ENCODE assay signal across 8 cellular contexts in genomic region chr7:131026297-131027003, GRCh38.
DNase-seq lines count a peak whose midpoint lies in the region; ATAC-seq and TF ChIP-seq lines count a peak whose summit lies in the region.

No MANE protein-coding gene starts in this region.

- H2AFZ ChIP-seq in mammary epithelial cell (ENCODE audit: low read depth, low read length) = no peak overlapping the region

- H3K36me3 ChIP-seq in mammary epithelial cell (ENCODE audit: insufficient read depth, low read length) (no peaks in the 10 kb centered on the region), adrenal gland (replicated peaks in 1 of 2) (peaks cover 0 to 4% of the 10 kb centered on the region in 2 donors)

- in situ Hi-C loops in mammary epithelial cell (cut with MboI; ENCODE audit: low sequenced_read_pairs in 2 of 2) = no loop called here

- dilution Hi-C loops in mammary epithelial cell (cut with HindIII; ENCODE audit: low sequenced_read_pairs) = no loop called here

- intact Hi-C loops in mammary epithelial cell (cut with micrococcal nuclease) = loop anchor here (1.0 to 5.0 kb wide), 4 partner anchors 14 to 84 kb away; no protein-coding TSS in a partner anchor
- intact Hi-C loops in adrenal gland (cut with DNase I) = no loop called here

- peak overlapping the region; percentile 46 for H3K4me2 ChIP-seq in mammary epithelial cell (ENCODE audit: insufficient read depth, low read depth, low read length)

- H4K20me1 ChIP-seq in mammary epithelial cell (ENCODE audit: insufficient read depth, low read length) = no peaks in the 10 kb centered on the region

- CTCF ChIA-PET in activated CD4-positive, alpha-beta T cell treated with anti-CD3 and anti-CD28 coated beads, Interleukin-2, amount 10 ng/mL, durations not matched to agents 7 days and 5 days (lab: Charles Lee) = interaction anchor here (0.7 to 1.1 kb wide), 2 partner anchors 18 to 420 kb away, joined by 3 read pairs; no protein-coding TSS in a partner anchor
- CTCF ChIA-PET in mammary epithelial cell (lab: Charles Lee; ENCODE audit: low non-redundant PET) = interaction anchor here (1.1 to 1.2 kb wide), 2 partner anchors 14 to 45 kb away, joined by 3 to 8 read pairs; no protein-coding TSS in a partner anchor

- H3K27ac Mint-ChIP-seq in activated CD4-positive, alpha-beta T cell treated with anti-CD3 and anti-CD28 coated beads, Interleukin-2, amount 10 ng/mL, durations not matched to agents 7 days and 5 days = peak overlapping the region; percentile 57
- peak overlapping the region; percentile 91 to 96 (median 93) for H3K27ac Mint-ChIP-seq in IgD-negative memory B cell
- peak overlapping the region; percentile 96 for H3K27ac Mint-ChIP-seq in stimulated activated effector memory CD8-positive, alpha-beta T cell treated with anti-CD3 and anti-CD28 coated beads, Interleukin-12 subunit alpha, Interleukin-12 subunit beta, amount 100 ng/mL, for 72 hours

- H3K27me3 Mint-ChIP-seq in activated CD4-positive, alpha-beta T cell treated with anti-CD3 and anti-CD28 coated beads, Interleukin-2, amount 10 ng/mL, durations not matched to agents 7 days and 5 days = no peaks in the 10 kb centered on the region
- H3K27me3 Mint-ChIP-seq in IgD-negative memory B cell = no peaks in the 10 kb centered on the region

- H3K4me3 Mint-ChIP-seq in activated CD4-positive, alpha-beta T cell treated with anti-CD3 and anti-CD28 coated beads, Interleukin-2, amount 10 ng/mL, durations not matched to agents 7 days and 5 days = no peak overlapping the region
- peak overlapping the region in 3 of 4 donors; percentile 60 to 87 (median 75) for H3K4me3 Mint-ChIP-seq in IgD-negative memory B cell
- peak overlapping the region; percentile 42 for H3K4me3 Mint-ChIP-seq in stimulated activated effector memory CD8-positive, alpha-beta T cell treated with anti-CD3 and anti-CD28 coated beads, Interleukin-12 subunit alpha, Interleukin-12 subunit beta, amount 100 ng/mL, for 72 hours

- H3K4me1 ChIP-seq in mammary epithelial cell (ENCODE audit: insufficient read depth, low read length) (peaks cover 20% of the 10 kb centered on the region), adrenal gland (replicated peaks in 1 of 2) (peaks cover 22 to 60% of the 10 kb centered on the region in 2 donors)

- peaks cover 63% of the 10 kb centered on the region for H3K4me1 Mint-ChIP-seq in activated CD4-positive, alpha-beta T cell treated with anti-CD3 and anti-CD28 coated beads, Interleukin-2, amount 10 ng/mL, durations not matched to agents 7 days and 5 days
- peaks cover 51 to 69% (median 54%) of the 10 kb centered on the region in 3 donors for H3K4me1 Mint-ChIP-seq in IgD-negative memory B cell
- peaks cover 72% of the 10 kb centered on the region for H3K4me1 Mint-ChIP-seq in stimulated activated effector memory CD8-positive, alpha-beta T cell treated with anti-CD3 and anti-CD28 coated beads, Interleukin-12 subunit alpha, Interleukin-12 subunit beta, amount 100 ng/mL, for 72 hours

- H3K4me3 ChIP-seq in mammary epithelial cell (replicated peaks in 1 of 3; ENCODE audit: insufficient read depth in 1 of 3, low read depth in 2 of 3, low read length in 3 of 3) (no peak overlapping the region), adrenal gland (no peak overlapping the region)

- TF ChIP-seq POLR2A in adrenal gland (IDR thresholded peaks at IDR 0.05) = no peak

- peak; percentile 46 for ATAC-seq in stimulated activated effector memory CD8-positive, alpha-beta T cell treated with anti-CD3 and anti-CD28 coated beads, Interleukin-12 subunit alpha, Interleukin-12 subunit beta, amount 100 ng/mL, for 72 hours

- TSS peak; percentile 31 for BruUV-seq in mammary epithelial cell (replicated peaks; lab: Mats Ljungman, UMichigan)

- H3K9ac ChIP-seq in mammary epithelial cell (ENCODE audit: insufficient read depth, low read length) = peak overlapping the region; percentile 59

- no peak for DNase-seq in activated CD4-positive, alpha-beta T cell treated with anti-CD3 and anti-CD28 coated beads, Interleukin-2, amount 10 ng/mL, durations not matched to agents 7 days and 5 days
- no peak for DNase-seq in activated CD4-positive, alpha-beta T cell treated with anti-CD3 and anti-CD28 coated beads, Interleukin-2, amount 50 U/mL, for 1 hour
- DNase-seq in mammary epithelial cell = peak; percentile 86
- DNase-seq in stimulated activated effector memory CD8-positive, alpha-beta T cell treated with anti-CD3 and anti-CD28 coated beads, Interleukin-12 subunit alpha, Interleukin-12 subunit beta, amount 100 ng/mL, for 72 hours (ENCODE audit: low spot score in 2 of 2) = no peak
- DNase-seq in adrenal gland = no peak
- no peak for DNase-seq in midbrain (lab: John Stamatoyannopoulos, UW)
- no peak for DNase-seq in DMS79 (lab: John Stamatoyannopoulos, UW)

- peaks cover 32% of the 10 kb centered on the region for H3K36me3 Mint-ChIP-seq in activated CD4-positive, alpha-beta T cell treated with anti-CD3 and anti-CD28 coated beads, Interleukin-2, amount 10 ng/mL, durations not matched to agents 7 days and 5 days (ENCODE audit: low read depth)
- H3K36me3 Mint-ChIP-seq in IgD-negative memory B cell = peaks cover 9% of the 10 kb centered on the region
- peaks cover 93% of the 10 kb centered on the region for H3K36me3 Mint-ChIP-seq in stimulated activated effector memory CD8-positive, alpha-beta T cell treated with anti-CD3 and anti-CD28 coated beads, Interleukin-12 subunit alpha, Interleukin-12 subunit beta, amount 100 ng/mL, for 72 hours

- H3K9me3 ChIP-seq in mammary epithelial cell (replicated peaks; ENCODE audit: insufficient read depth, low read length) (no peaks in the 10 kb centered on the region), adrenal gland (replicated peaks in 1 of 3) (no peaks in the 10 kb centered on the region)

- H3K27me3 ChIP-seq in mammary epithelial cell (ENCODE audit: insufficient read depth, low read length) (no peaks in the 10 kb centered on the region), adrenal gland (no peaks in the 10 kb centered on the region)

- H3K9me3 Mint-ChIP-seq in activated CD4-positive, alpha-beta T cell treated with anti-CD3 and anti-CD28 coated beads, Interleukin-2, amount 10 ng/mL, durations not matched to agents 7 days and 5 days = peaks cover 16% of the 10 kb centered on the region
- H3K9me3 Mint-ChIP-seq in IgD-negative memory B cell = peaks cover 0 to 2% (median 0%) of the 10 kb centered on the region in 3 donors
- peaks cover 2% of the 10 kb centered on the region for H3K9me3 Mint-ChIP-seq in stimulated activated effector memory CD8-positive, alpha-beta T cell treated with anti-CD3 and anti-CD28 coated beads, Interleukin-12 subunit alpha, Interleukin-12 subunit beta, amount 100 ng/mL, for 72 hours

- TF ChIP-seq CTCF in mammary epithelial cell (conservative IDR thresholded peaks at IDR 0.05 in 1 of 2, IDR thresholded peaks at IDR 0.05 in 1 of 2; ENCODE audit: extremely low read depth in 1 of 2, insufficient read depth in 1 of 2, low read depth in 1 of 2, low read length in 2 of 2) = no peak
- TF ChIP-seq CTCF in adrenal gland (IDR thresholded peaks at IDR 0.05) = no peak

- POLR2A ChIA-PET in activated CD4-positive, alpha-beta T cell treated with anti-CD3 and anti-CD28 coated beads, Interleukin-2, amount 10 ng/mL, durations not matched to agents 7 days and 5 days (lab: Charles Lee) = interaction anchor here (1.2 kb wide), 1 partner anchor 17 kb away, joined by 3 read pairs; no protein-coding TSS in a partner anchor

- H3K79me2 ChIP-seq in mammary epithelial cell (ENCODE audit: insufficient read depth, low read length) = peaks cover 42% of the 10 kb centered on the region

- WGBS in mammary epithelial cell (ENCODE audit: low coverage, missing lambda C conversion rate) = 37% methylated on average over 7 of the region's 7 CpGs
- WGBS in adrenal gland, 4 donors = 73 to 84% (median 79%) methylated on average over 7 of the region's 7 CpGs

- H3K27ac ChIP-seq in mammary epithelial cell (ENCODE audit: insufficient read depth, low read depth, low read length) (peak overlapping the region; percentile 89), adrenal gland (peak overlapping the region in 1 of 5 donors; percentile 36)
